ENCODE assay signal across 1 cellular context in the genomic region with DNA sequence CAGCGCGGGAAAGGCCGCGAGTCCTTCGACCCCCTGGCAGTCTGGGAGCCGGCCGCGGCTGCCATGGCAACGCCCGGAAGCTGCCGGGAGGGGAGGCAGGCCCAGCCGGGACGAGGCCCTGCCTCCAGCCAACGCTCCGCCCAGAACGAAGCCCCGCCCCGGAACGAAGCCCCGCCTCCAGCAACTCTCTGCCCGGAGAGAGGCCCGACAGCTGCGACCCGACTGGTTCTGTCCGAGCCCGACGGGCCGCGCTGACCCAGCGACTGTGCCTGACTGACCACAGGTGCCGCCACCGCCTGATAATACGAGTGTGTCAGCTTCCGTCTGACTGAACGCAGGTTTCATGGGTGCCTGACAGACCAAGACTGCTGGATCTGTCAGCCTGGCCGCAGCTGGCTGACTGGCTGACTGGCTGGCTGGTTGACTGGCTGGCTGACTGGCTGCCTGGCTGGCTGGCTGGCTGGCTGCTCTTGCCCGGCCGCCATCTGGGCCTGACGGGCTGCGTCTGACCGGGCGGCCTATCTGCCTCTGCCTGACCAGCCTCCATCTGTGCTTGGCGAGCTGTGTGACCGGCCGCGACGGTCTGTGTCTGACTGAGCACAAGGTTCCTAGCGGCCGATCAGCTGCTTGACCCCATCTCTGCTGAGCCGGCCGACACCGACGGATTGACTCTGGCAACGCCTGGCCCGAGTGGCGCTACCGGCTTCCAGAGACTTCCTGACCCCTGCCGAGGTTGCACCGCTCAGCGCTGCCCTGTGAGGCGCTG.
TF ChIP-seq lines count a peak whose summit lies in the region.

No MANE protein-coding gene starts in this region.

TF ChIP-seq in HepG2, 621 proteins besides CTCF, POLR2A, EP300 and RAD21 (continued from another document and continues in another):
- TF ChIP-seq, protein P1, sequence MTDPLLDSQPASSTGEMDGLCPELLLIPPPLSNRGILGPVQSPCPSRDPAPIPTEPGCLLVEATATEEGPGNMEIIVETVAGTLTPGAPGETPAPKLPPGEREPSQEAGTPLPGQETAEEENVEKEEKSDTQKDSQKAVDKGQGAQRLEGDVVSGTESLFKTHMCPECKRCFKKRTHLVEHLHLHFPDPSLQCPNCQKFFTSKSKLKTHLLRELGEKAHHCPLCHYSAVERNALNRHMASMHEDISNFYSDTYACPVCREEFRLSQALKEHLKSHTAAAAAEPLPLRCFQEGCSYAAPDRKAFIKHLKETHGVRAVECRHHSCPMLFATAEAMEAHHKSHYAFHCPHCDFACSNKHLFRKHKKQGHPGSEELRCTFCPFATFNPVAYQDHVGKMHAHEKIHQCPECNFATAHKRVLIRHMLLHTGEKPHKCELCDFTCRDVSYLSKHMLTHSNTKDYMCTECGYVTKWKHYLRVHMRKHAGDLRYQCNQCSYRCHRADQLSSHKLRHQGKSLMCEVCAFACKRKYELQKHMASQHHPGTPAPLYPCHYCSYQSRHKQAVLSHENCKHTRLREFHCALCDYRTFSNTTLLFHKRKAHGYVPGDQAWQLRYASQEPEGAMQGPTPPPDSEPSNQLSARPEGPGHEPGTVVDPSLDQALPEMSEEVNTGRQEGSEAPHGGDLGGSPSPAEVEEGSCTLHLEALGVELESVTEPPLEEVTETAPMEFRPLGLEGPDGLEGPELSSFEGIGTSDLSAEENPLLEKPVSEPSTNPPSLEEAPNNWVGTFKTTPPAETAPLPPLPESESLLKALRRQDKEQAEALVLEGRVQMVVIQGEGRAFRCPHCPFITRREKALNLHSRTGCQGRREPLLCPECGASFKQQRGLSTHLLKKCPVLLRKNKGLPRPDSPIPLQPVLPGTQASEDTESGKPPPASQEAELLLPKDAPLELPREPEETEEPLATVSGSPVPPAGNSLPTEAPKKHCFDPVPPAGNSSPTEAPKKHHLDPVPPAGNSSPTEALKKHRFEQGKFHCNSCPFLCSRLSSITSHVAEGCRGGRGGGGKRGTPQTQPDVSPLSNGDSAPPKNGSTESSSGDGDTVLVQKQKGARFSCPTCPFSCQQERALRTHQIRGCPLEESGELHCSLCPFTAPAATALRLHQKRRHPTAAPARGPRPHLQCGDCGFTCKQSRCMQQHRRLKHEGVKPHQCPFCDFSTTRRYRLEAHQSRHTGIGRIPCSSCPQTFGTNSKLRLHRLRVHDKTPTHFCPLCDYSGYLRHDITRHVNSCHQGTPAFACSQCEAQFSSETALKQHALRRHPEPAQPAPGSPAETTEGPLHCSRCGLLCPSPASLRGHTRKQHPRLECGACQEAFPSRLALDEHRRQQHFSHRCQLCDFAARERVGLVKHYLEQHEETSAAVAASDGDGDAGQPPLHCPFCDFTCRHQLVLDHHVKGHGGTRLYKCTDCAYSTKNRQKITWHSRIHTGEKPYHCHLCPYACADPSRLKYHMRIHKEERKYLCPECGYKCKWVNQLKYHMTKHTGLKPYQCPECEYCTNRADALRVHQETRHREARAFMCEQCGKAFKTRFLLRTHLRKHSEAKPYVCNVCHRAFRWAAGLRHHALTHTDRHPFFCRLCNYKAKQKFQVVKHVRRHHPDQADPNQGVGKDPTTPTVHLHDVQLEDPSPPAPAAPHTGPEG (CRISPR knock-in tag; IDR thresholded peaks at IDR 0.05): peak; percentile 48; the same call in 1 of the 2 replicates
- TF ChIP-seq RXRA (CRISPR knock-in tag; IDR thresholded peaks at IDR 0.05): peak; percentile 31; the same call in 1 of the 2 replicates
- no peak for TF ChIP-seq ZNF775 (CRISPR knock-in tag; IDR thresholded peaks at IDR 0.05; ENCODE audit: borderline replicate concordance)
- peak; percentile 96 for TF ChIP-seq NFATC3 (CRISPR knock-in tag; IDR thresholded peaks at IDR 0.05)
- peak; percentile 63 for TF ChIP-seq POLR2G (IDR thresholded peaks at IDR 0.05; ENCODE audit: low read depth, low read length)
- 0 out of 2 replicates have a peak, but pooled peaks have one; percentile 41 for TF ChIP-seq ARNTL (CRISPR knock-in tag; IDR thresholded peaks at IDR 0.05)
- peak; percentile 61; the same call in 1 of the 2 replicates for TF ChIP-seq KAT8 (CRISPR knock-in tag; IDR thresholded peaks at IDR 0.05)
- TF ChIP-seq, protein P2, sequence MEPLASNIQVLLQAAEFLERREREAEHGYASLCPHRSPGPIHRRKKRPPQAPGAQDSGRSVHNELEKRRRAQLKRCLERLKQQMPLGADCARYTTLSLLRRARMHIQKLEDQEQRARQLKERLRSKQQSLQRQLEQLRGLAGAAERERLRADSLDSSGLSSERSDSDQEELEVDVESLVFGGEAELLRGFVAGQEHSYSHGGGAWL (CRISPR knock-in tag; IDR thresholded peaks at IDR 0.05): peak; percentile 78; the same call in 1 of the 2 replicates
- TF ChIP-seq ZBTB38 (CRISPR knock-in tag; IDR thresholded peaks at IDR 0.05): peak; percentile 84; the same call in 1 of the 2 replicates
- TF ChIP-seq, protein P3, sequence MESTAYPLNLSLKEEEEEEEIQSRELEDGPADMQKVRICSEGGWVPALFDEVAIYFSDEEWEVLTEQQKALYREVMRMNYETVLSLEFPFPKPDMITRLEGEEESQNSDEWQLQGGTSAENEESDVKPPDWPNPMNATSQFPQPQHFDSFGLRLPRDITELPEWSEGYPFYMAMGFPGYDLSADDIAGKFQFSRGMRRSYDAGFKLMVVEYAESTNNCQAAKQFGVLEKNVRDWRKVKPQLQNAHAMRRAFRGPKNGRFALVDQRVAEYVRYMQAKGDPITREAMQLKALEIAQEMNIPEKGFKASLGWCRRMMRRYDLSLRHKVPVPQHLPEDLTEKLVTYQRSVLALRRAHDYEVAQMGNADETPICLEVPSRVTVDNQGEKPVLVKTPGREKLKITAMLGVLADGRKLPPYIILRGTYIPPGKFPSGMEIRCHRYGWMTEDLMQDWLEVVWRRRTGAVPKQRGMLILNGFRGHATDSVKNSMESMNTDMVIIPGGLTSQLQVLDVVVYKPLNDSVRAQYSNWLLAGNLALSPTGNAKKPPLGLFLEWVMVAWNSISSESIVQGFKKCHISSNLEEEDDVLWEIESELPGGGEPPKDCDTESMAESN (CRISPR knock-in tag; conservative IDR thresholded peaks at IDR 0.05): peak; percentile 84; the same call in 1 of the 2 replicates
- TF ChIP-seq HOXA9 (CRISPR knock-in tag; IDR thresholded peaks at IDR 0.05; ENCODE audit: borderline replicate concordance): peak; percentile 37
- peak; percentile 83 for TF ChIP-seq HDAC1 (CRISPR knock-in tag; IDR thresholded peaks at IDR 0.05)
- TF ChIP-seq, protein P4, sequence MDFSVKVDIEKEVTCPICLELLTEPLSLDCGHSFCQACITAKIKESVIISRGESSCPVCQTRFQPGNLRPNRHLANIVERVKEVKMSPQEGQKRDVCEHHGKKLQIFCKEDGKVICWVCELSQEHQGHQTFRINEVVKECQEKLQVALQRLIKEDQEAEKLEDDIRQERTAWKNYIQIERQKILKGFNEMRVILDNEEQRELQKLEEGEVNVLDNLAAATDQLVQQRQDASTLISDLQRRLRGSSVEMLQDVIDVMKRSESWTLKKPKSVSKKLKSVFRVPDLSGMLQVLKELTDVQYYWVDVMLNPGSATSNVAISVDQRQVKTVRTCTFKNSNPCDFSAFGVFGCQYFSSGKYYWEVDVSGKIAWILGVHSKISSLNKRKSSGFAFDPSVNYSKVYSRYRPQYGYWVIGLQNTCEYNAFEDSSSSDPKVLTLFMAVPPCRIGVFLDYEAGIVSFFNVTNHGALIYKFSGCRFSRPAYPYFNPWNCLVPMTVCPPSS (IDR thresholded peaks at IDR 0.05): no peak
- no peak for TF ChIP-seq ZNF652 (CRISPR knock-in tag; IDR thresholded peaks at IDR 0.05; ENCODE audit: borderline replicate concordance, low read depth)
- TF ChIP-seq, protein P5, sequence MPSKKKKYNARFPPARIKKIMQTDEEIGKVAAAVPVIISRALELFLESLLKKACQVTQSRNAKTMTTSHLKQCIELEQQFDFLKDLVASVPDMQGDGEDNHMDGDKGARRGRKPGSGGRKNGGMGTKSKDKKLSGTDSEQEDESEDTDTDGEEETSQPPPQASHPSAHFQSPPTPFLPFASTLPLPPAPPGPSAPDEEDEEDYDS (CRISPR knock-in tag; IDR thresholded peaks at IDR 0.05): peak; percentile 68
- peak; percentile 50 for TF ChIP-seq ZBTB7A (CRISPR knock-in tag; IDR thresholded peaks at IDR 0.05)
- 0 out of 2 replicates have a peak, but pooled peaks have one; percentile 91 for TF ChIP-seq ZNF138 (CRISPR knock-in tag; IDR thresholded peaks at IDR 0.05; ENCODE audit: low read depth)
- TF ChIP-seq ZNF431 (CRISPR knock-in tag; IDR thresholded peaks at IDR 0.05; ENCODE audit: borderline replicate concordance, low read depth): no peak; the same call in 1 of the 2 replicates
- no peak for TF ChIP-seq ZFP36L2 (CRISPR knock-in tag; IDR thresholded peaks at IDR 0.05)
- TF ChIP-seq NONO (IDR thresholded peaks at IDR 0.05): no peak
- peak; percentile 60; the same call in 1 of the 2 replicates for TF ChIP-seq NONO (CRISPR knock-in tag; conservative IDR thresholded peaks at IDR 0.05)
- TF ChIP-seq ZNF350 (CRISPR knock-in tag; IDR thresholded peaks at IDR 0.05; ENCODE audit: borderline replicate concordance, low read depth): peak; percentile 96
- TF ChIP-seq, protein P6, sequence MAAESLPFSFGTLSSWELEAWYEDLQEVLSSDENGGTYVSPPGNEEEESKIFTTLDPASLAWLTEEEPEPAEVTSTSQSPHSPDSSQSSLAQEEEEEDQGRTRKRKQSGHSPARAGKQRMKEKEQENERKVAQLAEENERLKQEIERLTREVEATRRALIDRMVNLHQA (CRISPR knock-in tag; IDR thresholded peaks at IDR 0.05): no peak
- TF ChIP-seq ADNP (CRISPR knock-in tag; IDR thresholded peaks at IDR 0.05): 0 out of 2 replicates have a peak, but pooled peaks have one; percentile 5
- TF ChIP-seq GATA4 (IDR thresholded peaks at IDR 0.05; ENCODE audit: borderline replicate concordance, low read depth): peak; percentile 63; the same call in 1 of the 2 replicates
- peak; percentile 83 for TF ChIP-seq PHF8 (CRISPR knock-in tag; IDR thresholded peaks at IDR 0.05)
- peak; percentile 81 for TF ChIP-seq ARNT2 (CRISPR knock-in tag; IDR thresholded peaks at IDR 0.05; ENCODE audit: low read depth)
- TF ChIP-seq, protein P7, sequence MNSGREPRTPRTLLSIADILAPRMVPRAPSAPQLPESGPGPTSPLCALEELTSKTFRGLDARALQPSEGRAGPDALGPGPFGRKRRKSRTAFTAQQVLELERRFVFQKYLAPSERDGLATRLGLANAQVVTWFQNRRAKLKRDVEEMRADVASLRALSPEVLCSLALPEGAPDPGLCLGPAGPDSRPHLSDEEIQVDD (CRISPR knock-in tag; IDR thresholded peaks at IDR 0.05; ENCODE audit: borderline replicate concordance): peak; percentile 72
- peak; percentile 98; the same call in 2 of the 3 replicates for TF ChIP-seq MXI1 (IDR thresholded peaks at IDR 0.05; ENCODE audit: borderline replicate concordance, low read depth, low read length)
- peak; percentile 80; the same call in 1 of the 2 replicates for TF ChIP-seq MEF2D (CRISPR knock-in tag; IDR thresholded peaks at IDR 0.05)
- TF ChIP-seq, protein P8, sequence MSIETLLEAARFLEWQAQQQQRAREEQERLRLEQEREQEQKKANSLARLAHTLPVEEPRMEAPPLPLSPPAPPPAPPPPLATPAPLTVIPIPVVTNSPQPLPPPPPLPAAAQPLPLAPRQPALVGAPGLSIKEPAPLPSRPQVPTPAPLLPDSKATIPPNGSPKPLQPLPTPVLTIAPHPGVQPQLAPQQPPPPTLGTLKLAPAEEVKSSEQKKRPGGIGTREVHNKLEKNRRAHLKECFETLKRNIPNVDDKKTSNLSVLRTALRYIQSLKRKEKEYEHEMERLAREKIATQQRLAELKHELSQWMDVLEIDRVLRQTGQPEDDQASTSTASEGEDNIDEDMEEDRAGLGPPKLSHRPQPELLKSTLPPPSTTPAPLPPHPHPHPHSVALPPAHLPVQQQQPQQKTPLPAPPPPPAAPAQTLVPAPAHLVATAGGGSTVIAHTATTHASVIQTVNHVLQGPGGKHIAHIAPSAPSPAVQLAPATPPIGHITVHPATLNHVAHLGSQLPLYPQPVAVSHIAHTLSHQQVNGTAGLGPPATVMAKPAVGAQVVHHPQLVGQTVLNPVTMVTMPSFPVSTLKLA (IDR thresholded peaks at IDR 0.05): no peak
- peak; percentile 72 for TF ChIP-seq KDM2A (CRISPR knock-in tag; IDR thresholded peaks at IDR 0.05; ENCODE audit: borderline replicate concordance, low read depth)
- TF ChIP-seq, protein P9, sequence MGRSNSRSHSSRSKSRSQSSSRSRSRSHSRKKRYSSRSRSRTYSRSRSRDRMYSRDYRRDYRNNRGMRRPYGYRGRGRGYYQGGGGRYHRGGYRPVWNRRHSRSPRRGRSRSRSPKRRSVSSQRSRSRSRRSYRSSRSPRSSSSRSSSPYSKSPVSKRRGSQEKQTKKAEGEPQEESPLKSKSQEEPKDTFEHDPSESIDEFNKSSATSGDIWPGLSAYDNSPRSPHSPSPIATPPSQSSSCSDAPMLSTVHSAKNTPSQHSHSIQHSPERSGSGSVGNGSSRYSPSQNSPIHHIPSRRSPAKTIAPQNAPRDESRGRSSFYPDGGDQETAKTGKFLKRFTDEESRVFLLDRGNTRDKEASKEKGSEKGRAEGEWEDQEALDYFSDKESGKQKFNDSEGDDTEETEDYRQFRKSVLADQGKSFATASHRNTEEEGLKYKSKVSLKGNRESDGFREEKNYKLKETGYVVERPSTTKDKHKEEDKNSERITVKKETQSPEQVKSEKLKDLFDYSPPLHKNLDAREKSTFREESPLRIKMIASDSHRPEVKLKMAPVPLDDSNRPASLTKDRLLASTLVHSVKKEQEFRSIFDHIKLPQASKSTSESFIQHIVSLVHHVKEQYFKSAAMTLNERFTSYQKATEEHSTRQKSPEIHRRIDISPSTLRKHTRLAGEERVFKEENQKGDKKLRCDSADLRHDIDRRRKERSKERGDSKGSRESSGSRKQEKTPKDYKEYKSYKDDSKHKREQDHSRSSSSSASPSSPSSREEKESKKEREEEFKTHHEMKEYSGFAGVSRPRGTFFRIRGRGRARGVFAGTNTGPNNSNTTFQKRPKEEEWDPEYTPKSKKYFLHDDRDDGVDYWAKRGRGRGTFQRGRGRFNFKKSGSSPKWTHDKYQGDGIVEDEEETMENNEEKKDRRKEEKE (IDR thresholded peaks at IDR 0.05): no peak
- TF ChIP-seq RAD51 (IDR thresholded peaks at IDR 0.05; ENCODE audit: borderline replicate concordance): no peak
- TF ChIP-seq SSRP1 (CRISPR knock-in tag; IDR thresholded peaks at IDR 0.05): peak; percentile 79; the same call in 1 of the 2 replicates
- TF ChIP-seq, protein P10, sequence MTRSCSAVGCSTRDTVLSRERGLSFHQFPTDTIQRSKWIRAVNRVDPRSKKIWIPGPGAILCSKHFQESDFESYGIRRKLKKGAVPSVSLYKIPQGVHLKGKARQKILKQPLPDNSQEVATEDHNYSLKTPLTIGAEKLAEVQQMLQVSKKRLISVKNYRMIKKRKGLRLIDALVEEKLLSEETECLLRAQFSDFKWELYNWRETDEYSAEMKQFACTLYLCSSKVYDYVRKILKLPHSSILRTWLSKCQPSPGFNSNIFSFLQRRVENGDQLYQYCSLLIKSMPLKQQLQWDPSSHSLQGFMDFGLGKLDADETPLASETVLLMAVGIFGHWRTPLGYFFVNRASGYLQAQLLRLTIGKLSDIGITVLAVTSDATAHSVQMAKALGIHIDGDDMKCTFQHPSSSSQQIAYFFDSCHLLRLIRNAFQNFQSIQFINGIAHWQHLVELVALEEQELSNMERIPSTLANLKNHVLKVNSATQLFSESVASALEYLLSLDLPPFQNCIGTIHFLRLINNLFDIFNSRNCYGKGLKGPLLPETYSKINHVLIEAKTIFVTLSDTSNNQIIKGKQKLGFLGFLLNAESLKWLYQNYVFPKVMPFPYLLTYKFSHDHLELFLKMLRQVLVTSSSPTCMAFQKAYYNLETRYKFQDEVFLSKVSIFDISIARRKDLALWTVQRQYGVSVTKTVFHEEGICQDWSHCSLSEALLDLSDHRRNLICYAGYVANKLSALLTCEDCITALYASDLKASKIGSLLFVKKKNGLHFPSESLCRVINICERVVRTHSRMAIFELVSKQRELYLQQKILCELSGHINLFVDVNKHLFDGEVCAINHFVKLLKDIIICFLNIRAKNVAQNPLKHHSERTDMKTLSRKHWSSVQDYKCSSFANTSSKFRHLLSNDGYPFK (CRISPR knock-in tag; IDR thresholded peaks at IDR 0.05; ENCODE audit: borderline replicate concordance): peak; percentile 88; the same call in 1 of the 2 replicates
- peak; percentile 96 for TF ChIP-seq SKI (IDR thresholded peaks at IDR 0.05; ENCODE audit: partially characterized antibody)
